ENCODE assay signal across 14 cellular contexts in the genomic region with DNA sequence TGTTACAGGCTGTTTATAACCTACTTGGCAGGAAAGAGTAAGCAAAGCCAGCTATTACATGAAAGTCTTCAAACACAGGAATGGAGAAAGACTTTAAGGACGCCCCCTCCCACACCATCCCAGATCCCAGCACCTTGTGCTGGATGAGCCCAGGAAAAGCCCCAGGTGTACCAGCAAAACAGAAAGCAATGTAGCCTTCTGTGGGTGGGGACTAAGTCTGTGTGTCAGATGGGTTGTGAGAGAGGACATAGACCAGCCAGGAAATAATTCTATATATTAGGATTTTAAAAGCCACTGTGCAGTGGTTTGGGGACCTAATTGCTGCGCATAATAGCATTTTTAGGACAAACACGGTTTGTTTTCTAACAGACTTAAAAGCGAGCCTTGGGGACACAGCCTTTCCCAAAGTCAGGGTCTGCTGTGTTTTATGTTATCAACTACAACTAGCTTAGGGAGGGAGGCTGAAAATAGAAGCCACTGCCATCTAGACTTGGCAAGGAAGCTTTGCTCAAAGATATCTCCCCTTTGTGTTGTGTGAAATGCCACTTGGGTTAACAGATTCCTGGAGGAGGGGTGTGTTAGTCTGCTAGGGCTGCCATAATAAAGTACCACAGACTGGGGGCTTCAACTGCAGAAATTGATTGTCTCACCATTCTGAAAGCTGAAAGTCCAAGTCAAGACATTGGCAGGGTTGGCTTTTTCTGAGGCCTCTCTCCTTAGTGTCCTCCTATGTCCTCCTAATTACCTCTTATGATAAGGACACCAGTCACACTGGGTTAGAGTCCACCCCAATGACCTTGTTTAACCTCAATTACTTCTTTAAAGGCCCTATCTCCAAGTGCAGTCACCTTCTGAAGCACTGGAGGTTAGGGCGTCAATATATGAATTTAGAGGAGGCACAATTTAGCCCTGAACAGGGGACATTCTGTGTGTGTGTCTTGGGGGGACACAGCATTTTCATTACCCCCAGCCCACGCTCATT. TPM values are rescaled to one million over a fixed set of nuclear protein-coding genes. Genes with fewer than 3 reads are reported as not detected.
A peak's percentile ranks its signal among the peaks of the same experiment; 100 is the strongest.
DNase-seq lines count a peak whose midpoint lies in the region; ATAC-seq and TF ChIP-seq lines count a peak whose summit lies in the region.
"Had no signal": no experiment of that assay in that cellular context is flagged by ENCODE, and none has a peak within 500 bp of the region (broad histone marks: within the 10 kb centered on the region; RNA-seq: fewer than 3 reads in every experiment).

No MANE protein-coding gene starts in this region.

- no peaks in the 10 kb centered on the region for H3K36me3 ChIP-seq in heart left ventricle
- H3K36me3 ChIP-seq in right atrium auricular region, result no peaks in the 10 kb centered on the region
- H3K36me3 ChIP-seq in skeletal muscle tissue (ENCODE audit: control insufficient read depth in 3 of 3, insufficient read depth in 3 of 3, low read length in 3 of 3), result no peaks in the 10 kb centered on the region
- H3K36me3 ChIP-seq in esophagus squamous epithelium, result no peaks in the 10 kb centered on the region
- H3K36me3 ChIP-seq: HAP-1 had no signal

- TF ChIP-seq POLR2A in heart left ventricle (IDR thresholded peaks at IDR 0.05) (no peak), esophagus squamous epithelium (IDR thresholded peaks at IDR 0.05) (no peak)

- no peak for TF ChIP-seq CTCF in coronary artery (IDR thresholded peaks at IDR 0.05)
- no peak for TF ChIP-seq CTCF in heart left ventricle (IDR thresholded peaks at IDR 0.05)
- TF ChIP-seq CTCF in right atrium auricular region (IDR thresholded peaks at IDR 0.05), result no peak
- TF ChIP-seq CTCF in esophagus squamous epithelium (IDR thresholded peaks at IDR 0.05), result no peak
- no peak for TF ChIP-seq CTCF in GM13976 (IDR thresholded peaks at IDR 0.05; ENCODE audit: borderline replicate concordance, control extremely low read depth, extremely low read depth, insufficient read depth, missing control alignments)
- no peak for TF ChIP-seq CTCF in GM13977 (IDR thresholded peaks at IDR 0.05; ENCODE audit: extremely low read depth, insufficient read depth, missing control alignments)

- no peaks in the 10 kb centered on the region for H3K27me3 ChIP-seq in heart left ventricle
- no peaks in the 10 kb centered on the region for H3K27me3 ChIP-seq in right atrium auricular region
- H3K27me3 ChIP-seq in skeletal muscle tissue (ENCODE audit: control insufficient read depth in 3 of 3, insufficient read depth in 3 of 3, low read length in 3 of 3), result peaks cover 0 to 4% (median 2%) of the 10 kb centered on the region in 3 donors
- peaks cover 0 to 35% (median 0%) of the 10 kb centered on the region in 4 donors for H3K27me3 ChIP-seq in esophagus squamous epithelium

- H3K9me3 ChIP-seq in heart left ventricle, result no peaks in the 10 kb centered on the region
- no peaks in the 10 kb centered on the region for H3K9me3 ChIP-seq in right atrium auricular region
- H3K9me3 ChIP-seq in skeletal muscle tissue (ENCODE audit: control insufficient read depth in 3 of 3, low read length in 3 of 3), result no peaks in the 10 kb centered on the region
- H3K9me3 ChIP-seq in esophagus squamous epithelium, result no peaks in the 10 kb centered on the region
- H3K9me3 ChIP-seq: HAP-1 had no signal

- 45 to 52% (median 49%) methylated on average over 6 of the region's 6 CpGs for WGBS in heart left ventricle, 4 donors
- WGBS in esophagus squamous epithelium, 2 donors, result 70 to 79% methylated on average over 6 of the region's 6 CpGs

- ATAC-seq in heart left ventricle, result peak; percentile 60 to 83 (median 76)
- ATAC-seq: GM12878 had no signal

- H3K4me1 ChIP-seq in heart left ventricle (peaks cover 0 to 27% (median 7%) of the 10 kb centered on the region in 12 donors), right atrium auricular region (peaks cover 0 to 7% of the 10 kb centered on the region in 2 donors), skeletal muscle tissue (ENCODE audit: control insufficient read depth in 3 of 3, insufficient read depth in 3 of 3, low read length in 3 of 3) (peaks cover 13 to 18% (median 13%) of the 10 kb centered on the region in 3 donors), esophagus squamous epithelium (no peaks in the 10 kb centered on the region)
- H3K4me1 ChIP-seq: HAP-1 had no signal

- H3K9ac ChIP-seq in skeletal muscle tissue (ENCODE audit: low read depth in 1 of 3, low read length in 3 of 3), result no peak overlapping the region

- intact Hi-C loops in heart left ventricle (cut with DNase I) (loop anchor here in 6 of 10 donors (2.0 to 10.0 kb wide), 4 partner anchors 53 to 937 kb away; partner anchors contain the start of gene MED10 (in 5 of the 6)), esophagus squamous epithelium (cut with DNase I) (no loop called here)

- peak; percentile 33 for DNase-seq in coronary artery (ENCODE audit: low spot score)
- no peak for DNase-seq in heart left ventricle
- no peak for DNase-seq in right atrium auricular region (ENCODE audit: low spot score)
- DNase-seq in esophagus squamous epithelium (lab: John Stamatoyannopoulos, UW), result no peak
- no peak for DNase-seq in GM13976 (ENCODE audit: low spot score)
- no peak for DNase-seq in GM13977 (ENCODE audit: low spot score)
- DNase-seq: Calu3; CD4-positive, alpha-beta T cell; DMS 273 treated with DMSO at 0.1 percent for 48 hours had no signal

- in situ Hi-C loops in GM13976 (cut with MboI; ENCODE audit: low sequenced_read_pairs, unreplicated experiment), result no loop called here
- in situ Hi-C loops in GM13977 (cut with MboI; ENCODE audit: low pct_unique_long_range_greater_than_20kb, low sequenced_read_pairs, unreplicated experiment), result no loop called here

- H3K27ac ChIP-seq in coronary artery (no peak overlapping the region), heart left ventricle (peak overlapping the region; percentile 64 to 96 (median 86)), right atrium auricular region (peak overlapping the region; percentile 78 to 85), skeletal muscle tissue (ENCODE audit: low read depth, low read length) (peak overlapping the region; percentile 46), esophagus squamous epithelium (no peak overlapping the region)

- H3K4me3 ChIP-seq in coronary artery (no peak overlapping the region), heart left ventricle (no peak overlapping the region), right atrium auricular region (no peak overlapping the region), skeletal muscle tissue (ENCODE audit: low read length in 3 of 3) (no peak overlapping the region), esophagus squamous epithelium (no peak overlapping the region)
- H3K4me3 ChIP-seq: GM12878, HAP-1 had no signal

RNA-seq across cellular contexts. Expression of gene UBE2QL1, which starts 17.2 kb away (rescaled TPM):
- total RNA-seq in heart left ventricle (10 to 100 TPM in 8 of 9 donors, 1 to 10 TPM in 1; 9.8 to 32.0 (median 21.0) TPM), right atrium auricular region (10 to 100 TPM in 1 of 2 donors, 1 to 10 TPM in 1; 9.1 to 10.8 TPM), skeletal muscle tissue (0.52 TPM), esophagus squamous epithelium (1 to 10 TPM in 1 of 4 donors, under 1 TPM in 3; 0.27 to 1.5 (median 0.33) TPM)
- 10 to 100 TPM; 11.4 to 15.4 TPM for polyA plus RNA-seq in heart left ventricle
- total RNA-seq: Calu3, G401, HT1080 had no signal

RNA-seq across cellular contexts. Expression of gene MED10, which starts 53.2 kb away (rescaled TPM):
- total RNA-seq in heart left ventricle (10 to 100 TPM; 13.2 to 30.7 (median 23.1) TPM), right atrium auricular region (10 to 100 TPM; 14.2 to 17.4 TPM), skeletal muscle tissue (6.3 TPM), esophagus squamous epithelium (10 to 100 TPM; 10.3 to 30.7 (median 20.8) TPM)
- polyA plus RNA-seq in heart left ventricle, result 10 to 100 TPM; 23.9 to 51.9 TPM

Comparison
In these comparisons a context has a peak if more than half of its experiments do, and no peak if none do; other contexts are left out.
1. H3K27ac ChIP-seq: peak in heart left ventricle (12 of 12), right atrium auricular region (2 of 2) and skeletal muscle tissue (single experiment); none in coronary artery (0 of 2) and esophagus squamous epithelium (0 of 4).